Comparison of ENCODE assay signal across 1 cellular context in genomic region chr10:71396084-71396713, GRCh38.
TF ChIP-seq lines count a peak whose summit lies in the region.

No MANE protein-coding gene starts in this region.

TF ChIP-seq in K562, 482 proteins besides CTCF, POLR2A, EP300 and RAD21 (continued from another document):
- TF ChIP-seq UBTF (IDR thresholded peaks at IDR 0.05; ENCODE audit: borderline replicate concordance in 1 of 2, low read depth in 2 of 2, low read length in 2 of 2) (0 out of 4 replicates have a peak, but pooled peaks of 1 of the 2 experiments have one; percentile 69), MAZ (CRISPR knock-in tag; conservative IDR thresholded peaks at IDR 0.05 in 1 of 2, IDR thresholded peaks at IDR 0.05 in 1 of 2) (peak in 1 of 2 experiments; percentile 49; a peak in 1 of 4 replicates), TEAD4 (IDR thresholded peaks at IDR 0.05; ENCODE audit: low read length) (no peak), TEAD4 (CRISPR knock-in tag; IDR thresholded peaks at IDR 0.05; ENCODE audit: borderline replicate concordance) (no peak), CTBP1 (IDR thresholded peaks at IDR 0.05; ENCODE audit: borderline replicate concordance) (peak; percentile 12; the same call in 1 of the 2 replicates), ZBTB33 (CRISPR knock-in tag; IDR thresholded peaks at IDR 0.05) (peak; percentile 88), HOXB6 (CRISPR knock-in tag; IDR thresholded peaks at IDR 0.05; ENCODE audit: borderline replicate concordance) (no peak), TAL1 (IDR thresholded peaks at IDR 0.05) (no peak), ZKSCAN3 (CRISPR knock-in tag; IDR thresholded peaks at IDR 0.05) (no peak), SMARCC2 (IDR thresholded peaks at IDR 0.05; ENCODE audit: low read depth) (no peak), ZNF398 (CRISPR knock-in tag; IDR thresholded peaks at IDR 0.05) (no peak), ZNF311 (CRISPR knock-in tag; IDR thresholded peaks at IDR 0.05) (no peak), PCBP1 (IDR thresholded peaks at IDR 0.05; ENCODE audit: low read depth, low read length, poor library complexity, severe bottlenecking) (peak; percentile 25), ZNF354B (CRISPR knock-in tag; IDR thresholded peaks at IDR 0.05) (no peak), TAF15 (IDR thresholded peaks at IDR 0.05; ENCODE audit: low read depth, low read length) (no peak), CCAR2 (IDR thresholded peaks at IDR 0.05; ENCODE audit: low read depth, low read length) (no peak), SMC3 (conservative IDR thresholded peaks at IDR 0.05; ENCODE audit: insufficient read depth, low read depth, low read length) (peak; percentile 60), HSF4 (CRISPR knock-in tag; IDR thresholded peaks at IDR 0.05; ENCODE audit: borderline replicate concordance) (no peak), NCOA4 (IDR thresholded peaks at IDR 0.05; ENCODE audit: partially characterized antibody) (no peak), SREBF2 (CRISPR knock-in tag; IDR thresholded peaks at IDR 0.05) (no peak), PHF21A (IDR thresholded peaks at IDR 0.05; ENCODE audit: borderline replicate concordance, low read depth) (no peak), CHCHD3 (CRISPR knock-in tag; IDR thresholded peaks at IDR 0.05) (no peak), ZNF445 (CRISPR knock-in tag; IDR thresholded peaks at IDR 0.05; ENCODE audit: low read depth) (no peak), MAFK (IDR thresholded peaks at IDR 0.05; ENCODE audit: low read length) (no peak), TAF9B (IDR thresholded peaks at IDR 0.05; ENCODE audit: partially characterized antibody) (no peak), STAG1 (CRISPR knock-in tag; IDR thresholded peaks at IDR 0.05; ENCODE audit: borderline replicate concordance) (peak; percentile 53; the same call in 1 of the 2 replicates), PRDM10 (IDR thresholded peaks at IDR 0.05; ENCODE audit: partially characterized antibody) (no peak)
TF ChIP-seq in K562: peak in this region for 9.
